ENCODE assay signal across 1 cellular context in the genomic region with DNA sequence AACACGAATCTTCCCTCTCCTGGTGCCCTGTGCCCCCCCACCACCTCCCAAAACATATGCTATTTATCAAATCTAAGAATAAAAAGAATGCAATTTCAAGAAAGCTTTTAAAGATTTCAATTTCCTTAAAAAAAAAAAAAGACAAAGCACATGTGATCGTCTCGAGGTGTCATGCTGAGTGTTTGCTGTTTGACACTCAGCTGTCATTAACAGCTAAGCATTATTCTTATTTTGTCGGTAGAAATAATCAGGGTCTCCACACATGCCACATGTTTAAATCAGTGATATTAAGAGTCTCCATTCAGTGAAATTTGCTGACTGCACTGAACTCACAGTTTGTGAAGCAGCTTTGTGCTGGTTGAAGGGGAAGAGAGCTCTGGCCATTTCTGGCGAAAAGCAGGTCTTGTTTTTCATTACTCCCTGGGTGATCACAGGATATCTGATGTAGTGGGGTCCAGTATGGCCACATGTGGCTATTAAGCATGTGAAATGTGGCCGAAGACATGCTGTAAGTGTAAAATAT.
TF ChIP-seq lines count a peak whose summit lies in the region.

No MANE protein-coding gene starts in this region.

TF ChIP-seq in IMR-90, 13 proteins besides CTCF, POLR2A, EP300 and RAD21 (continued from another document):
- TF ChIP-seq, protein P1, sequence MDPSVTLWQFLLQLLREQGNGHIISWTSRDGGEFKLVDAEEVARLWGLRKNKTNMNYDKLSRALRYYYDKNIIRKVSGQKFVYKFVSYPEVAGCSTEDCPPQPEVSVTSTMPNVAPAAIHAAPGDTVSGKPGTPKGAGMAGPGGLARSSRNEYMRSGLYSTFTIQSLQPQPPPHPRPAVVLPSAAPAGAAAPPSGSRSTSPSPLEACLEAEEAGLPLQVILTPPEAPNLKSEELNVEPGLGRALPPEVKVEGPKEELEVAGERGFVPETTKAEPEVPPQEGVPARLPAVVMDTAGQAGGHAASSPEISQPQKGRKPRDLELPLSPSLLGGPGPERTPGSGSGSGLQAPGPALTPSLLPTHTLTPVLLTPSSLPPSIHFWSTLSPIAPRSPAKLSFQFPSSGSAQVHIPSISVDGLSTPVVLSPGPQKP (IDR thresholded peaks at IDR 0.05; ENCODE audit: borderline replicate concordance, low read depth, low read length), result no peak
- peak; percentile 8; the same call in 1 of the 2 replicates for TF ChIP-seq MAFK (IDR thresholded peaks at IDR 0.05; ENCODE audit: low read depth, low read length)
